Comparison of ENCODE assay signal across 8 cellular contexts in the genomic region with DNA sequence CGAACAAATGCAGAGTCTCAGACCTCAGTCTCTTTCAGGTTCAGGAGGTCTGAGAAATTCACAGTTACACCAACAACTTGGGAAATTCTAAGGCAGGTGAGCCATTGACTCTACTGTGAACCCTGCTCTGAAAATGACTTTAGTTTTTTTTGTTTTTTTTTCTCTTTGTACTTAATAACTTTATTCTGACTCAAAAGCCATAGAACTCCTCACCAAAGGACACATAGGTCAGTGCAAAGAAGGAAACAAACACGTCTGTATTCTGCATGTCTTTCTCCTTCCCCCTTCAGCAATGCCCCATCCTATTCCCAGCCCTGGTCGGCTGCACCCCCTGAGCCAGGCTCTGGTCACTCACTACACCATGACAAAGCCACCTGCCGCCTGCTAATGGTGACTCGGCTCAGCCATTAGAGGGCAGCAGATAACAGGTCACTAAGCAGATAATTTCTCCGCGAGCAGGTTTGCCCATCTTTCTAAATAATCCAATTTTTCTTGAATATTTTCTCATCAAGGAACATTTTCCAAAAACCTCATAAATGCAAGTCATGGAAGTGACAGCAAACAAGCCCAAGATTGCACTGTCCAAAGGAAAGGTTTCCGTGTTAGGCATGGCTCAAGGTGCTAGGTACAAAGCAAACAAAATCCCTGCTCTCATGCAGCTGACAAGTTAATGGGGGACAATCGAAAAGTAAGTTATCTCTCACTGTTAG. TPM values are rescaled to one million over a fixed set of nuclear protein-coding genes. Genes with fewer than 3 reads are reported as not detected.
DNase-seq lines count a peak whose midpoint lies in the region; ATAC-seq lines count a peak whose summit lies in the region.

No MANE protein-coding gene starts in this region.

- no peak overlapping the region for H4K8ac ChIP-seq in trophoblast cell (ENCODE audit: low read depth, low read length)

- H3K23ac ChIP-seq in trophoblast cell (ENCODE audit: low read length): no peak overlapping the region

- no peaks in the 10 kb centered on the region for H3K36me3 Mint-ChIP-seq in activated CD8-positive, alpha-beta T cell treated with anti-CD3 and anti-CD28 coated beads, Interleukin-2, amount 10 ng/mL, durations not matched to agents 7 days and 5 days (ENCODE audit: low read depth)

- H3K9ac ChIP-seq in trophoblast cell (ENCODE audit: low read length): no peak overlapping the region

- H3K4me1 Mint-ChIP-seq in activated CD8-positive, alpha-beta T cell treated with anti-CD3 and anti-CD28 coated beads, Interleukin-2, amount 10 ng/mL, durations not matched to agents 7 days and 5 days (ENCODE audit: low read depth): peaks cover 9% of the 10 kb centered on the region

- H3K9me3 ChIP-seq in trophoblast cell (ENCODE audit: insufficient read depth, low read depth, low read length): no peaks in the 10 kb centered on the region

- H3K4me3 Mint-ChIP-seq in activated CD8-positive, alpha-beta T cell treated with anti-CD3 and anti-CD28 coated beads, Interleukin-2, amount 10 ng/mL, durations not matched to agents 7 days and 5 days: no peak overlapping the region

- H3K4me2 ChIP-seq in trophoblast cell (ENCODE audit: low read length): peak overlapping the region; percentile 11

- intact Hi-C loops in head of caudate nucleus (cut with DNase I): loop anchor here (5.0 kb wide), 1 partner anchor 205 kb away; no protein-coding TSS in a partner anchor

- peak; percentile 78 for DNase-seq in D341Med (ENCODE audit: low spot score)
- peak; percentile 17 for DNase-seq in NCI-H2227 treated with DMSO at 0.1 percent for 48 hours (lab: John Stamatoyannopoulos, UW)
- DNase-seq in activated CD8-positive, alpha-beta T cell treated with anti-CD3 and anti-CD28 coated beads, Interleukin-2, amount 10 ng/mL, durations not matched to agents 7 days and 5 days: peak; percentile 39
- peak; percentile 54 to 88 (median 69) for DNase-seq in head of caudate nucleus
- DNase-seq in trophoblast cell: peak; percentile 53 to 77

- no peaks in the 10 kb centered on the region for H3K27me3 ChIP-seq in trophoblast cell (ENCODE audit: insufficient read depth, low read length)

- ATAC-seq in GM19023 (IDR thresholded peaks at IDR 0.05; ENCODE audit: unreplicated experiment) (peak; percentile 73), HG03097 (IDR thresholded peaks at IDR 0.05; ENCODE audit: low FRiP score, unreplicated experiment) (peak; percentile 63), GM18873 (IDR thresholded peaks at IDR 0.05; ENCODE audit: low FRiP score, unreplicated experiment) (no peak)
- peak; percentile 72 for ATAC-seq in activated CD8-positive, alpha-beta T cell treated with anti-CD3 and anti-CD28 coated beads, Interleukin-2, amount 10 ng/mL, durations not matched to agents 7 days and 5 days

- no peaks in the 10 kb centered on the region for H3K79me2 ChIP-seq in trophoblast cell (ENCODE audit: control insufficient read depth, insufficient read depth, low read length, poor library complexity)

- no peak overlapping the region for H3K14ac ChIP-seq in trophoblast cell (ENCODE audit: low read length)

- no peaks in the 10 kb centered on the region for H3K9me3 Mint-ChIP-seq in activated CD8-positive, alpha-beta T cell treated with anti-CD3 and anti-CD28 coated beads, Interleukin-2, amount 10 ng/mL, durations not matched to agents 7 days and 5 days (ENCODE audit: insufficient read depth)

- no peak overlapping the region for H2BK5ac ChIP-seq in trophoblast cell (ENCODE audit: low read depth, low read length, poor library complexity)

- H2BK12ac ChIP-seq in trophoblast cell (ENCODE audit: low read length): no peak overlapping the region

- no peak overlapping the region for H3K4me3 ChIP-seq in trophoblast cell (ENCODE audit: low read depth, low read length)

- H3K4me1 ChIP-seq in trophoblast cell (ENCODE audit: control insufficient read depth in 1 of 2, insufficient read depth in 2 of 2, low read length in 2 of 2): peaks cover 6 to 11% of the 10 kb centered on the region in 2 experiments

- H3K36me3 ChIP-seq in trophoblast cell (ENCODE audit: control insufficient read depth in 1 of 2, insufficient read depth in 2 of 2, low read length in 2 of 2): peaks cover 4% of the 10 kb centered on the region in 2 experiments

- no peak overlapping the region for H4K12ac ChIP-seq in trophoblast cell (ENCODE audit: low read depth, low read length)

- no peak overlapping the region for H4K91ac ChIP-seq in trophoblast cell (ENCODE audit: low read depth, low read length)

- H3K18ac ChIP-seq in trophoblast cell (ENCODE audit: low read length): no peak overlapping the region

- H3K27me3 Mint-ChIP-seq in activated CD8-positive, alpha-beta T cell treated with anti-CD3 and anti-CD28 coated beads, Interleukin-2, amount 10 ng/mL, durations not matched to agents 7 days and 5 days (ENCODE audit: low read depth): peaks cover 15% of the 10 kb centered on the region

- WGBS in trophoblast cell (ENCODE audit: extremely low coverage, insufficient coverage, insufficient read length): no CpG with 5 or more reads among the region's 9 CpGs

- no peaks in the 10 kb centered on the region for H3K79me1 ChIP-seq in trophoblast cell (ENCODE audit: low read length)

- no peak overlapping the region for H3K27ac ChIP-seq in trophoblast cell (ENCODE audit: low read depth, low read length)

- CTCF ChIA-PET in activated CD8-positive, alpha-beta T cell treated with anti-CD3 and anti-CD28 coated beads, Interleukin-2, amount 10 ng/mL, durations not matched to agents 7 days and 5 days (lab: Charles Lee): interaction anchor here (0.9 to 2.1 kb wide), 8 partner anchors 14 to 297 kb away, joined by 3 to 7 read pairs (median 4); partner anchors contain the start of gene TM4SF4

- H3K4ac ChIP-seq in trophoblast cell (ENCODE audit: low read depth, low read length): no peak overlapping the region

- no peak overlapping the region for H2AFZ ChIP-seq in trophoblast cell (ENCODE audit: insufficient read depth, low read length, poor library complexity)

- POLR2A ChIA-PET in activated CD8-positive, alpha-beta T cell treated with anti-CD3 and anti-CD28 coated beads, Interleukin-2, amount 10 ng/mL, durations not matched to agents 7 days and 5 days (lab: Charles Lee): no interaction called here

- H2BK120ac ChIP-seq in trophoblast cell (ENCODE audit: insufficient read depth, low read length, poor library complexity): no peak overlapping the region

- H3K27ac Mint-ChIP-seq in activated CD8-positive, alpha-beta T cell treated with anti-CD3 and anti-CD28 coated beads, Interleukin-2, amount 10 ng/mL, durations not matched to agents 7 days and 5 days: no peak overlapping the region

- no peak overlapping the region for H2AK5ac ChIP-seq in trophoblast cell (ENCODE audit: low read length)

RNA-seq across cellular contexts. Expression of gene TM4SF4, which starts 37.7 kb away (rescaled TPM):
- not detected for total RNA-seq in activated CD8-positive, alpha-beta T cell treated with anti-CD3 and anti-CD28 coated beads, Interleukin-2, amount 10 ng/mL, durations not matched to agents 7 days and 5 days
- polyA plus RNA-seq in trophoblast cell (2013): not detected in 2 replicates

Comparison
In these comparisons a context has a peak if more than half of its experiments do, and no peak if none do; other contexts are left out.
1. DNase-seq: peak in every context shown above with its lines; median percentile 78 in D341Med; 69 in head of caudate nucleus; 65 in trophoblast cell; 39 in activated CD8-positive, alpha-beta T cell treated with anti-CD3 and anti-CD28 coated beads, Interleukin-2, amount 10 ng/mL, durations not matched to agents 7 days and 5 days; 17 in NCI-H2227 treated with DMSO at 0.1 percent for 48 hours.